ENCODE assay signal across 9 cellular contexts in the genomic region with DNA sequence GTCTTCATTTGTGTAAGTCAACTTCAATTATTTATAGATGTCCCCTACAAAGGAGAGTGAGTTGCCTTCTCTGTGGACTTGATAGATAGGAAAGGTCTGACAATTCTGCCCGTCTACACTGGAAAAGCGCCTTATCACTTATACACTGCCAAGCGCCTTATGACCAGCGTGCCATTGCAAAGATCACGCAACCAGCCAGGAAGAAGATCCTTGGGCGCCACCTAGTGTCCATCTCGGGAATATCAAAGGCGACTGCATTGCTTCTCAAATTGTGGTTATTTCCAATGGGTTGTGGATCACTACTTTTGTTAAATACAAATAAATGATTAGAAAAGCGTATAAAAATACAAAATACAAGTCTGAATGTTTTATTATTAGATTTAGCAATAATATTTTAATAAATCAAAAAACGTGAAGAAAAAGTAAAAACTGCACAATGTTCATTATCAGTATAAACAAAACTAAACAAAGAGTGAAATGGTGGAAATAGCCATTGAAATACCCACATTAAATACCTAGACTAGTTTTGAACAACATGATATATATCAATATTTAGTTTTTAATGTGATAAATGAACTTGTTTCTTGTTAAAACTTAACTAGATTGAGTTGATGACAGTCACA. TPM values are rescaled to one million over a fixed set of nuclear protein-coding genes. Genes with fewer than 3 reads are reported as not detected.
A peak's percentile ranks its signal among the peaks of the same experiment; 100 is the strongest.
DNase-seq lines count a peak whose midpoint lies in the region; ATAC-seq and TF ChIP-seq lines count a peak whose summit lies in the region.
"Had no signal": no experiment of that assay in that cellular context is flagged by ENCODE, and none has a peak within 500 bp of the region (broad histone marks: within the 10 kb centered on the region; RNA-seq: fewer than 3 reads in every experiment).

No MANE protein-coding gene starts in this region.

- H3K36me3 Mint-ChIP-seq in osteocyte (ENCODE audit: unreplicated experiment), result peaks cover 9% of the 10 kb centered on the region

- H3K4me3 ChIP-seq in RWPE2 (ENCODE audit: severe bottlenecking) (no peak overlapping the region), thyroid gland (replicated peaks in 1 of 3) (no peak overlapping the region)

- no peak for TF ChIP-seq POLR2A in thyroid gland (IDR thresholded peaks at IDR 0.05)

- H3K4me1 ChIP-seq in RWPE2 (ENCODE audit: insufficient read depth, poor library complexity, severe bottlenecking) (no peaks in the 10 kb centered on the region), thyroid gland (peaks cover 4 to 9% of the 10 kb centered on the region in 2 donors)

- H3K27ac ChIP-seq in RWPE2 (ENCODE audit: poor library complexity, severe bottlenecking), result no peak overlapping the region
- H3K27ac ChIP-seq in thyroid gland, result no peak overlapping the region

- TF ChIP-seq CTCF in RWPE2 (IDR thresholded peaks at IDR 0.05; ENCODE audit: poor library complexity, severe bottlenecking) (peak; percentile 99), osteocyte (IDR thresholded peaks at IDR 0.05) (peak; percentile 92), thyroid gland (IDR thresholded peaks at IDR 0.05) (peak; percentile 79 to 92 (median 84))

- H3K27me3 ChIP-seq in RWPE2 (ENCODE audit: insufficient read depth, poor library complexity, severe bottlenecking) (no peaks in the 10 kb centered on the region), thyroid gland (no peaks in the 10 kb centered on the region)

- H3K27ac Mint-ChIP-seq in osteocyte (ENCODE audit: unreplicated experiment), result no peak overlapping the region
- H3K27ac Mint-ChIP-seq: dendritic cell treated with granulocyte-macrophage colony-stimulating factor and Interleukin-4, amounts not matched to agents 40 ng/mL and 50 ng/mL, for 4 days had no signal

- 7 to 9% methylated on average over 10 of the region's 10 CpGs for WGBS in thyroid gland, 2 donors

- intact Hi-C loops in thyroid gland (cut with DNase I), result loop anchor here (10.0 kb wide), 1 partner anchor 378 kb away; no protein-coding TSS in a partner anchor

- H3K4me3 Mint-ChIP-seq in osteocyte (ENCODE audit: unreplicated experiment), result no peak overlapping the region
- H3K4me3 Mint-ChIP-seq: dendritic cell treated with granulocyte-macrophage colony-stimulating factor and Interleukin-4, amounts not matched to agents 40 ng/mL and 50 ng/mL, for 4 days had no signal

- ATAC-seq in GM21576 (IDR thresholded peaks at IDR 0.05; ENCODE audit: unreplicated experiment) (peak; percentile 70), RWPE2 (ENCODE audit: low read depth) (peak; percentile 68)

- no peaks in the 10 kb centered on the region for H3K9me3 Mint-ChIP-seq in osteocyte (ENCODE audit: unreplicated experiment)
- H3K9me3 Mint-ChIP-seq: dendritic cell treated with granulocyte-macrophage colony-stimulating factor and Interleukin-4, amounts not matched to agents 40 ng/mL and 50 ng/mL, for 4 days had no signal

- DNase-seq in D341Med (ENCODE audit: low spot score) (peak; percentile 81), M059J (ENCODE audit: low read depth) (peak; percentile 76), RWPE2 (ENCODE audit: low spot score) (no peak), foreskin melanocyte (peak; percentile 70), osteocyte (ENCODE audit: extremely low spot score, unreplicated experiment) (peak; percentile 93), thyroid gland (peak; percentile 76 to 85)
- peak; percentile 71 for DNase-seq in activated T-helper 9 cell treated with anti-CD3 and anti-CD28 coated beads, Interleukin-2, amount 50 U/mL, for 16 hours (ENCODE audit: low read depth)

- no peaks in the 10 kb centered on the region for H3K27me3 Mint-ChIP-seq in osteocyte (ENCODE audit: unreplicated experiment)
- H3K27me3 Mint-ChIP-seq: dendritic cell treated with granulocyte-macrophage colony-stimulating factor and Interleukin-4, amounts not matched to agents 40 ng/mL and 50 ng/mL, for 4 days had no signal

- no peaks in the 10 kb centered on the region for H3K9me3 ChIP-seq in RWPE2 (ENCODE audit: severe bottlenecking)
- H3K9me3 ChIP-seq in thyroid gland, result no peaks in the 10 kb centered on the region

- H3K4me1 Mint-ChIP-seq in osteocyte (ENCODE audit: unreplicated experiment), result peaks cover 13% of the 10 kb centered on the region

- no peaks in the 10 kb centered on the region for H3K36me3 ChIP-seq in RWPE2 (ENCODE audit: low read depth)
- no peaks in the 10 kb centered on the region for H3K36me3 ChIP-seq in thyroid gland

RNA-seq across cellular contexts. Expression of gene SUB1, which starts 27.8 kb away (rescaled TPM):
- 243 and 612 TPM in 2 replicates for total RNA-seq in M059J (2014; rRNA removed; shearing (Covaris generic))
- total RNA-seq in osteocyte (191 and 202 TPM in 2 replicates), thyroid gland (100 to 1,000 TPM in 2 of 4 donors, 10 to 100 TPM in 2; 62.7 to 217 (median 113) TPM)
